ENCODE assay signal across 1 cellular context in genomic region chr10:77104459-77104980, GRCh38.
TF ChIP-seq lines count a peak whose summit lies in the region.

No MANE protein-coding gene starts in this region.

TF ChIP-seq in H1, 55 proteins besides CTCF, POLR2A, EP300 and RAD21 (continued from another document):
- TF ChIP-seq SIN3A (conservative IDR thresholded peaks at IDR 0.05 in 1 of 2, IDR thresholded peaks at IDR 0.05 in 1 of 2; ENCODE audit: low read depth in 1 of 2, low read length in 2 of 2), result no peak
- TF ChIP-seq SP4 (IDR thresholded peaks at IDR 0.05; ENCODE audit: low read length), result no peak
- no peak for TF ChIP-seq CEBPB (IDR thresholded peaks at IDR 0.05; ENCODE audit: low read depth, low read length)
- no peak for TF ChIP-seq RFX5 (IDR thresholded peaks at IDR 0.05; ENCODE audit: borderline replicate concordance, low read depth, low read length)
- no peak for TF ChIP-seq TAF1 (IDR thresholded peaks at IDR 0.05; ENCODE audit: low read depth, low read length)
- no peak for TF ChIP-seq POLR2AphosphoS5 (IDR thresholded peaks at IDR 0.05; ENCODE audit: low read depth, low read length)
- TF ChIP-seq SP1 (IDR thresholded peaks at IDR 0.05; ENCODE audit: low read depth, low read length), result no peak
TF ChIP-seq in H1: peak in this region for 0.
